ENCODE assay signal across 8 cellular contexts in the genomic region with DNA sequence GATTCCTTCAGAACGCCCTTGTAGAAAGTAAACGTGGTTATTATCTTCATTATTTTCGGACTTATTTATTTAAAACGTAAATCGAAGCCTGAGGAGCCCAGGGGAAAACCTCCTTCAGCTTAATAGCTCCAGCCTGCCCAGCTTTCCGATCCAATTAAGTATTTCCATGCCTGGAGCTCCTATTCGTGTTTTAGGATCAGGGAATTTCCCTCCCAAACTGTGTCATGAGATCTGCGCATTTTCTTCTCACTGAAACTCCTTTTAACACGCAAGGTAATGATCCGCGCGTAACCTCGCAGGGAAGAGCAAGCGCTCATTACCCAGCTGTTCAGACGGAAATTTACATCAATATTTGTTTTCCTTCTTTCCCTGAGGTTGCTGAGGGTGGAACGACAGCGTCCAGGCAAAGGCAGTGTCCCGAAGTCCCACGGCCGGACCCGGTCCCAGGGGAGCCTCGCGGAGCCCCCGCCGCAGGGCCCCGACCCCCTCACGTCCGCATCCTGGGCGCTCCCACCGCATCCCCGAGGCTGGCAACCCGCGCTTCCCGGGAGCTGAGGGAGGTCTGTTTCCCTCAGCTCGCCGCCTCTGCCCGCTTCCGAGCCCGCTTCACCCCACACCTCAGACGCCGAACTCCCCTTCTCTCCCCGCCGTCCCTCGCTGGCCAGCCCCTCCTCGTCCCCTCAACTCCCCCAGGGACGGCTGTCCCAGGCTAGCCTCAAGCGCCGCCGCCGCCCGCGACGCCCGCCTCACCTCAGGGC. TPM values are rescaled to one million over a fixed set of nuclear protein-coding genes. Genes with fewer than 3 reads are reported as not detected.
DNase-seq lines count a peak whose midpoint lies in the region; ATAC-seq lines count a peak whose summit lies in the region.

No MANE protein-coding gene starts in this region.

- peaks cover 11% of the 10 kb centered on the region for H3K27me3 Mint-ChIP-seq in CD4-positive, CD25-positive, alpha-beta regulatory T cell
- peaks cover 12% of the 10 kb centered on the region for H3K27me3 Mint-ChIP-seq in activated naive CD8-positive, alpha-beta T cell treated with anti-CD3 and anti-CD28 coated beads for 36 hours

- peak overlapping the region; percentile 13 for H3K9ac ChIP-seq in rectal smooth muscle tissue (ENCODE audit: low read length)

- peak overlapping the region; percentile 92 to 99 (median 97) for H3K4me3 Mint-ChIP-seq in CD4-positive, CD25-positive, alpha-beta regulatory T cell
- H3K4me3 Mint-ChIP-seq in activated naive CD8-positive, alpha-beta T cell treated with anti-CD3 and anti-CD28 coated beads for 36 hours, result peak overlapping the region; percentile 99

- H3K36me3 ChIP-seq in CD4-positive, CD25-positive, alpha-beta regulatory T cell (ENCODE audit: control insufficient read depth, insufficient read depth, low read length), result no peaks in the 10 kb centered on the region
- no peaks in the 10 kb centered on the region for H3K36me3 ChIP-seq in rectal smooth muscle tissue (ENCODE audit: control insufficient read depth, insufficient read depth, low read length)

- H3K4me3 ChIP-seq in CD4-positive, CD25-positive, alpha-beta regulatory T cell (ENCODE audit: low read depth, low read length), result peak overlapping the region; percentile 93
- H3K4me3 ChIP-seq in rectal smooth muscle tissue (ENCODE audit: low read length), result peak overlapping the region; percentile 98

- no peaks in the 10 kb centered on the region for H3K9me3 Mint-ChIP-seq in CD4-positive, CD25-positive, alpha-beta regulatory T cell
- peaks cover 11% of the 10 kb centered on the region for H3K9me3 Mint-ChIP-seq in activated naive CD8-positive, alpha-beta T cell treated with anti-CD3 and anti-CD28 coated beads for 36 hours

- ATAC-seq in CD4-positive, CD25-positive, alpha-beta regulatory T cell (ENCODE audit: low read depth in 2 of 2), result no peak
- ATAC-seq in GM19023 (IDR thresholded peaks at IDR 0.05; ENCODE audit: unreplicated experiment), result peak; percentile 6
- peak; percentile 52 for ATAC-seq in left ventricle myocardium superior

- H3K27ac ChIP-seq in CD4-positive, CD25-positive, alpha-beta regulatory T cell (ENCODE audit: insufficient read depth, low read length, poor library complexity, severe bottlenecking), result peak overlapping the region; percentile 78
- H3K27ac ChIP-seq in rectal smooth muscle tissue (ENCODE audit: low read depth, low read length), result peak overlapping the region; percentile 87

- peaks cover 4% of the 10 kb centered on the region for H3K36me3 Mint-ChIP-seq in CD4-positive, CD25-positive, alpha-beta regulatory T cell
- H3K36me3 Mint-ChIP-seq in activated naive CD8-positive, alpha-beta T cell treated with anti-CD3 and anti-CD28 coated beads for 36 hours, result peaks cover 17% of the 10 kb centered on the region

- DNase-seq in CD4-positive, CD25-positive, alpha-beta regulatory T cell, result peak in 2 of 3 donors; percentile 5 to 20
- DNase-seq in HT-29 (ENCODE audit: low spot score) (peak; percentile 26), left ventricle myocardium superior (no peak), SW 1271 (lab: John Stamatoyannopoulos, UW) (no peak), KG1 (lab: John Stamatoyannopoulos, UW) (no peak)
- DNase-seq in activated naive CD8-positive, alpha-beta T cell treated with anti-CD3 and anti-CD28 coated beads for 36 hours, result peak; percentile 1

- peaks cover 17 to 34% (median 25%) of the 10 kb centered on the region in 4 donors for H3K4me1 Mint-ChIP-seq in CD4-positive, CD25-positive, alpha-beta regulatory T cell
- H3K4me1 Mint-ChIP-seq in activated naive CD8-positive, alpha-beta T cell treated with anti-CD3 and anti-CD28 coated beads for 36 hours, result peaks cover 38% of the 10 kb centered on the region

- intact Hi-C loops in left ventricle myocardium superior (cut with micrococcal nuclease), result no loop called here

- no peaks in the 10 kb centered on the region for H3K9me3 ChIP-seq in CD4-positive, CD25-positive, alpha-beta regulatory T cell (ENCODE audit: control insufficient read depth in 2 of 2, low read length in 2 of 2)

- H3K4me1 ChIP-seq in CD4-positive, CD25-positive, alpha-beta regulatory T cell (ENCODE audit: control insufficient read depth, insufficient read depth, low read length, poor library complexity, severe bottlenecking), result peaks cover 17% of the 10 kb centered on the region
- H3K4me1 ChIP-seq in rectal smooth muscle tissue (ENCODE audit: control insufficient read depth, insufficient read depth, low read length), result peaks cover 3% of the 10 kb centered on the region

- peak overlapping the region; percentile 69 to 97 (median 97) for H3K27ac Mint-ChIP-seq in CD4-positive, CD25-positive, alpha-beta regulatory T cell
- peak overlapping the region; percentile 96 for H3K27ac Mint-ChIP-seq in activated naive CD8-positive, alpha-beta T cell treated with anti-CD3 and anti-CD28 coated beads for 36 hours

- H3K27me3 ChIP-seq in CD4-positive, CD25-positive, alpha-beta regulatory T cell (ENCODE audit: control insufficient read depth, insufficient read depth, low read length), result peaks cover 4% of the 10 kb centered on the region
- no peaks in the 10 kb centered on the region for H3K27me3 ChIP-seq in rectal smooth muscle tissue (ENCODE audit: control insufficient read depth, insufficient read depth, low read length)

RNA-seq across cellular contexts. Expression of a gene that starts 0.5 kb away (rescaled TPM):
- 40.5 TPM for total RNA-seq in CD4-positive, CD25-positive, alpha-beta regulatory T cell
- polyA plus RNA-seq in CD4-positive, CD25-positive, alpha-beta regulatory T cell, result 1 to 10 TPM; 7.0 to 9.3 (median 7.8) TPM
- total RNA-seq in HT-29 (2014; rRNA removed; shearing (Covaris generic)), result 0.97 and 1.9 TPM in 2 replicates
- total RNA-seq in activated naive CD8-positive, alpha-beta T cell treated with anti-CD3 and anti-CD28 coated beads for 36 hours, result 10 to 100 TPM in 1 of 2 experiments, 1 to 10 TPM in 1; 8.0 to 11.2 TPM
- total RNA-seq in left ventricle myocardium superior, result 27.0 TPM

Comparison
In these comparisons a context has a peak if more than half of its experiments do, and no peak if none do; other contexts are left out.
1. ATAC-seq: peak in GM19023 (single experiment) and left ventricle myocardium superior (single experiment); none in CD4-positive, CD25-positive, alpha-beta regulatory T cell (0 of 2).
2. DNase-seq: peak in CD4-positive, CD25-positive, alpha-beta regulatory T cell (2 of 3), HT-29 (single experiment) and activated naive CD8-positive, alpha-beta T cell treated with anti-CD3 and anti-CD28 coated beads for 36 hours (single experiment); none in left ventricle myocardium superior (single experiment), SW 1271 (0 of 2) and KG1 (single experiment).